ENCODE assay signal across 16 cellular contexts in genomic region chr3:107209302-107210060, GRCh38.
A peak's percentile ranks its signal among the peaks of the same experiment; 100 is the strongest.
DNase-seq lines count a peak whose midpoint lies in the region; ATAC-seq and TF ChIP-seq lines count a peak whose summit lies in the region.
"Had no signal": no experiment of that assay in that cellular context is flagged by ENCODE, and none has a peak within 500 bp of the region (broad histone marks: within the 10 kb centered on the region; RNA-seq: fewer than 3 reads in every experiment).

No MANE protein-coding gene starts in this region.

- DNase-seq in right atrium auricular region (ENCODE audit: low spot score) = no peak
- no peak for DNase-seq in Right ventricle myocardium superior
- DNase-seq in lower lobe of right lung = no peak
- no peak for DNase-seq in activated naive CD8-positive, alpha-beta T cell treated with anti-CD3 and anti-CD28 coated beads, Interleukin-2, amount 50 U/mL, for 24 hours
- DNase-seq in NCI-H2107 (lab: John Stamatoyannopoulos, UW) = no peak
- DNase-seq: activated CD4-positive, alpha-beta T cell treated with anti-CD3 and anti-CD28 coated beads for 1 hour; activated T-cell treated with anti-CD3 and anti-CD28 coated beads, Interleukin-2, amount 50 U/mL, for 48 hours; Caco-2; mesendoderm; NCI-H1048; NCI-H345; stimulated activated naive CD4-positive, alpha-beta T cell treated with Interleukin-2 at 50 U/mL for 16 hours; T-helper 1 cell had no signal

- H3K9me3 ChIP-seq in right atrium auricular region (no peaks in the 10 kb centered on the region), lower lobe of right lung (no peaks in the 10 kb centered on the region)
- H3K9me3 ChIP-seq: Caco-2 had no signal

- H3K9me3 Mint-ChIP-seq in activated naive CD8-positive, alpha-beta T cell treated with anti-CD3 and anti-CD28 coated beads, Interleukin-2, amount 50 U/mL, for 24 hours = no peaks in the 10 kb centered on the region

- H3K27me3 ChIP-seq in right atrium auricular region = no peaks in the 10 kb centered on the region
- H3K27me3 ChIP-seq in lower lobe of right lung (ENCODE audit: low read depth) = no peaks in the 10 kb centered on the region

- H3K4me1 ChIP-seq in right atrium auricular region (peaks cover 0 to 44% of the 10 kb centered on the region in 2 donors), lower lobe of right lung (peaks cover 7% of the 10 kb centered on the region)
- H3K4me1 ChIP-seq: Caco-2 had no signal

- intact Hi-C loops in Right ventricle myocardium superior (cut with DNase I) (no loop called here), lower lobe of right lung (cut with DNase I) (no loop called here)

- no peak overlapping the region for H3K4me3 Mint-ChIP-seq in activated naive CD8-positive, alpha-beta T cell treated with anti-CD3 and anti-CD28 coated beads, Interleukin-2, amount 50 U/mL, for 24 hours

- H3K27ac Mint-ChIP-seq in activated naive CD8-positive, alpha-beta T cell treated with anti-CD3 and anti-CD28 coated beads, Interleukin-2, amount 50 U/mL, for 24 hours = no peak overlapping the region

- TF ChIP-seq CTCF in right atrium auricular region (IDR thresholded peaks at IDR 0.05) (no peak), lower lobe of right lung (IDR thresholded peaks at IDR 0.05) (no peak)

- no peak for ATAC-seq in Right ventricle myocardium superior (ENCODE audit: poor library complexity)
- no peak for ATAC-seq in lower lobe of right lung
- no peak for ATAC-seq in activated naive CD8-positive, alpha-beta T cell treated with anti-CD3 and anti-CD28 coated beads, Interleukin-2, amount 50 U/mL, for 24 hours
- no peak for ATAC-seq in GM21619 (IDR thresholded peaks at IDR 0.05; ENCODE audit: unreplicated experiment)
- ATAC-seq in HG03521 (IDR thresholded peaks at IDR 0.05; ENCODE audit: unreplicated experiment) = no peak

- H3K27ac ChIP-seq in right atrium auricular region (peak overlapping the region; percentile 71 to 73), lower lobe of right lung (peak overlapping the region; percentile 28), skin epidermis (peak overlapping the region in 16 of 21 experiments; percentile 11 to 78 (median 46))

- peaks cover 5% of the 10 kb centered on the region for H3K4me1 Mint-ChIP-seq in activated naive CD8-positive, alpha-beta T cell treated with anti-CD3 and anti-CD28 coated beads, Interleukin-2, amount 50 U/mL, for 24 hours

- H3K36me3 ChIP-seq in right atrium auricular region (no peaks in the 10 kb centered on the region), lower lobe of right lung (no peaks in the 10 kb centered on the region)

- peaks cover 6% of the 10 kb centered on the region for H3K27me3 Mint-ChIP-seq in activated naive CD8-positive, alpha-beta T cell treated with anti-CD3 and anti-CD28 coated beads, Interleukin-2, amount 50 U/mL, for 24 hours

- H3K36me3 Mint-ChIP-seq in activated naive CD8-positive, alpha-beta T cell treated with anti-CD3 and anti-CD28 coated beads, Interleukin-2, amount 50 U/mL, for 24 hours (ENCODE audit: low read depth) = no peaks in the 10 kb centered on the region

- H3K4me3 ChIP-seq in right atrium auricular region (no peak overlapping the region), lower lobe of right lung (no peak overlapping the region), skin epidermis (no peak overlapping the region)
